ENCODE assay signal across 24 cellular contexts in the genomic region with DNA sequence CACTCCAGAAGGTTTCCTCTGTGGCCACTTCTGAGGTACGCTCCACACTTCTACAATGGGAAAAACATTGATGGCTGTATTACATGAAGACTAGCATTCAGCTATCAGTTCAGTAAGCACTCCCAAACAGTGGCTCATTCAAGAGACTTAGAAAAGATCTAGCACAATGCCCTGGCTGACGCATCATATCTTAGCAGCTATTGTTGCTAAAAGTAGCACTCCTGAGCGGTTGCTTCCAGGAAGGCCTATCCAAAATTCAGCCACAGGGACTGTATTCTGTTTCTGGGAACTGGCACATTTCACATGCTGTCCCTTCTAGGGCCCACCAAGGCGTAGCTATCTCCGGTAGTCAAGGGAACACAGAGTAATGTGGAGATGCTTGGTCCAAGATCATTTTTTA. TPM values are rescaled to one million over a fixed set of nuclear protein-coding genes. Genes with fewer than 3 reads are reported as not detected.
DNase-seq lines count a peak whose midpoint lies in the region; ATAC-seq and TF ChIP-seq lines count a peak whose summit lies in the region.
"Had no signal": no experiment of that assay in that cellular context is flagged by ENCODE, and none has a peak within 500 bp of the region (broad histone marks: within the 10 kb centered on the region; RNA-seq: fewer than 3 reads in every experiment).

No MANE protein-coding gene starts in this region.

- H3K23ac ChIP-seq in neuronal stem cell (ENCODE audit: low read depth, low read length, poor library complexity), result no peak overlapping the region

- WGBS in neuronal stem cell (ENCODE audit: extremely low coverage in 2 of 2, insufficient read length in 2 of 2, insufficient replicate concordance in 1 of 2), 2 donors, result no CpG with 5 or more reads among the region's 5 CpGs

- no peaks in the 10 kb centered on the region for H3K27me3 ChIP-seq in right atrium auricular region
- no peaks in the 10 kb centered on the region for H3K27me3 ChIP-seq in neuronal stem cell (ENCODE audit: control insufficient read depth in 3 of 3, insufficient read depth in 3 of 3, low read depth in 1 of 3, low read length in 3 of 3)
- no peaks in the 10 kb centered on the region for H3K27me3 ChIP-seq in upper lobe of right lung
- H3K27me3 ChIP-seq: BLaER1 treated with 17β-estradiol and CSF1 and Interleukin-3, amounts not matched to agents 10 nM and 100 nM; Peyer's patch; SJSA1 had no signal

- H3K4me1 ChIP-seq in right atrium auricular region (no peaks in the 10 kb centered on the region), neuronal stem cell (ENCODE audit: control insufficient read depth in 2 of 2, insufficient read depth in 1 of 2, low read depth in 1 of 2, low read length in 2 of 2) (peaks cover 0 to 7% of the 10 kb centered on the region in 2 donors), upper lobe of right lung (no peaks in the 10 kb centered on the region)
- H3K4me1 ChIP-seq: Peyer's patch had no signal

- no peak overlapping the region for H3K4ac ChIP-seq in neuronal stem cell (ENCODE audit: low read length)

- H3K36me3 ChIP-seq in right atrium auricular region (no peaks in the 10 kb centered on the region), neuronal stem cell (replicated peaks in 1 of 2; ENCODE audit: control insufficient read depth in 2 of 2, insufficient read depth in 2 of 2, low read length in 2 of 2) (no peaks in the 10 kb centered on the region), upper lobe of right lung (no peaks in the 10 kb centered on the region)
- H3K36me3 ChIP-seq: BLaER1 treated with 17β-estradiol and CSF1 and Interleukin-3, amounts not matched to agents 10 nM and 100 nM; HAP-1; Peyer's patch; SJSA1 had no signal

- no peak overlapping the region for H4K8ac ChIP-seq in neuronal stem cell (ENCODE audit: low read depth, low read length)

- no peak overlapping the region for H2BK5ac ChIP-seq in neuronal stem cell (ENCODE audit: low read length)

- DNase-seq in Right ventricle myocardium inferior (ENCODE audit: missing footprints), result no peak
- no peak for DNase-seq in right atrium auricular region (ENCODE audit: low spot score)
- no peak for DNase-seq in left ventricle myocardium superior
- DNase-seq in neuronal stem cell (ENCODE audit: low spot score), result no peak
- no peak for DNase-seq in NOMO-1 (lab: John Stamatoyannopoulos, UW; ENCODE audit: unreplicated experiment in 2 of 2)
- DNase-seq in GM19240 (ENCODE audit: insufficient read length, low spot score), result no peak
- no peak for DNase-seq in upper lobe of right lung
- DNase-seq: ACHN; CD4-positive, alpha-beta memory T cell; DMS153; GM23248; NCI-H1105; NCI-H146; NCI-H2029 treated with DMSO at 0.1 percent for 48 hours; NCI-H226; NCI-H510A treated with DMSO at 0.1 percent for 48 hours; NCI-H748 treated with DMSO at 0.1 percent for 48 hours; Peyer's patch had no signal

- ATAC-seq in Right ventricle myocardium inferior, result peak; percentile 77
- ATAC-seq in left ventricle myocardium superior, result peak; percentile 92
- ATAC-seq in HG02763 (IDR thresholded peaks at IDR 0.05; ENCODE audit: unreplicated experiment), result no peak
- no peak for ATAC-seq in upper lobe of right lung

- no peaks in the 10 kb centered on the region for H3K9me3 ChIP-seq in right atrium auricular region
- no peaks in the 10 kb centered on the region for H3K9me3 ChIP-seq in neuronal stem cell (replicated peaks in 1 of 2; ENCODE audit: control insufficient read depth in 2 of 2, insufficient read depth in 1 of 2, low read depth in 1 of 2, low read length in 2 of 2)
- no peaks in the 10 kb centered on the region for H3K9me3 ChIP-seq in upper lobe of right lung
- H3K9me3 ChIP-seq: BLaER1 treated with 17β-estradiol and CSF1 and Interleukin-3, amounts not matched to agents 10 nM and 100 nM; HAP-1; Peyer's patch; SJSA1 had no signal

- H2BK15ac ChIP-seq in neuronal stem cell (ENCODE audit: low read length), result no peak overlapping the region

- intact Hi-C loops in Right ventricle myocardium inferior (cut with DNase I), result no loop called here
- intact Hi-C loops in left ventricle myocardium superior (cut with micrococcal nuclease), result no loop called here
- intact Hi-C loops in upper lobe of right lung (cut with DNase I), result no loop called here

- TF ChIP-seq CTCF in right atrium auricular region (IDR thresholded peaks at IDR 0.05) (no peak), upper lobe of right lung (IDR thresholded peaks at IDR 0.05) (no peak)

- H3K14ac ChIP-seq in neuronal stem cell (ENCODE audit: low read length), result no peak overlapping the region

- no peak overlapping the region for H3K18ac ChIP-seq in neuronal stem cell (ENCODE audit: low read length)

- H3K79me1 ChIP-seq in neuronal stem cell (ENCODE audit: low read depth, low read length), result no peaks in the 10 kb centered on the region

- H3K4me3 ChIP-seq in right atrium auricular region (no peak overlapping the region), neuronal stem cell (ENCODE audit: low read length in 2 of 2) (no peak overlapping the region), upper lobe of right lung (no peak overlapping the region)
- H3K4me3 ChIP-seq: BLaER1 treated with 17β-estradiol and CSF1 and Interleukin-3, amounts not matched to agents 10 nM and 100 nM; GM23248; HAP-1; Peyer's patch; SJSA1 had no signal

- no peak overlapping the region for H2BK120ac ChIP-seq in neuronal stem cell (ENCODE audit: low read depth, low read length)

- no peak overlapping the region for H3K27ac ChIP-seq in right atrium auricular region
- no peak overlapping the region for H3K27ac ChIP-seq in neuronal stem cell (replicated peaks; ENCODE audit: low read length)
- no peak overlapping the region for H3K27ac ChIP-seq in upper lobe of right lung
- H3K27ac ChIP-seq: 22Rv1; BLaER1 treated with 17β-estradiol and CSF1 and Interleukin-3, amounts not matched to agents 10 nM and 100 nM; GM23248; KMS-11; Peyer's patch; SJSA1 had no signal

- no peak overlapping the region for H3K4me2 ChIP-seq in neuronal stem cell (ENCODE audit: insufficient read depth, low read length, poor library complexity, severe bottlenecking)
- H3K4me2 ChIP-seq: BLaER1 treated with 17β-estradiol and CSF1 and Interleukin-3, amounts not matched to agents 10 nM and 100 nM; KMS-11 had no signal

- H2BK12ac ChIP-seq in neuronal stem cell (ENCODE audit: low read length), result no peak overlapping the region

- no peak overlapping the region for H3K9ac ChIP-seq in neuronal stem cell (ENCODE audit: low read depth, low read length, poor library complexity)
- H3K9ac ChIP-seq: BLaER1 treated with 17β-estradiol and CSF1 and Interleukin-3, amounts not matched to agents 10 nM and 100 nM; GM23248; KMS-11 had no signal

- H4K91ac ChIP-seq in neuronal stem cell (ENCODE audit: low read depth, low read length, poor library complexity), result no peak overlapping the region

- H2AFZ ChIP-seq in neuronal stem cell (ENCODE audit: low read length), result peak overlapping the region; percentile 73
- H2AFZ ChIP-seq: GM23248 had no signal

- no peak overlapping the region for H2AK5ac ChIP-seq in neuronal stem cell (ENCODE audit: low read depth, low read length)

RNA-seq across cellular contexts. Expression of gene SPRED1, which starts 21.2 kb away (rescaled TPM):
- total RNA-seq in Right ventricle myocardium inferior (9.9 TPM), right atrium auricular region (10 to 100 TPM in 1 of 2 donors, 1 to 10 TPM in 1; 9.4 to 10.9 TPM), left ventricle myocardium superior (7.3 TPM), upper lobe of right lung (62.1 TPM)
- 20.9 TPM for polyA plus RNA-seq in neuronal stem cell (2013, experiment 1 of 2)
- 21.3 TPM for polyA plus RNA-seq in neuronal stem cell (2013, experiment 2 of 2)
- polyA plus RNA-seq: CD4-positive, alpha-beta memory T cell had no signal

Comparison
In these comparisons a context has a peak if more than half of its experiments do, and no peak if none do; other contexts are left out.
1. ATAC-seq: peak in Right ventricle myocardium inferior (single experiment) and left ventricle myocardium superior (single experiment); none in HG02763 (single experiment) and upper lobe of right lung (single experiment).